ENCODE assay signal across 18 cellular contexts in genomic region chr5:84259221-84260045, GRCh38.
A peak's percentile ranks its signal among the peaks of the same experiment; 100 is the strongest.
DNase-seq lines count a peak whose midpoint lies in the region; ATAC-seq and TF ChIP-seq lines count a peak whose summit lies in the region.
"Had no signal": no experiment of that assay in that cellular context is flagged by ENCODE, and none has a peak within 500 bp of the region (broad histone marks: within the 10 kb centered on the region; RNA-seq: fewer than 3 reads in every experiment).

No MANE protein-coding gene starts in this region.

- DNase-seq in RPMI7951 (ENCODE audit: low read depth), result peak; percentile 65
- no peak for DNase-seq in left colon
- no peak for DNase-seq in NCI-H128 (lab: John Stamatoyannopoulos, UW; ENCODE audit: unreplicated experiment)
- DNase-seq: activated CD4-positive, alpha-beta T cell treated with anti-CD3 and anti-CD28 coated beads, Interleukin-2, amount 10 ng/mL, durations not matched to agents 24 days and 14 days; activated CD8-positive, alpha-beta memory T cell treated with anti-CD3 and anti-CD28 coated beads, Interleukin-2, amount 10 ng/mL, durations not matched to agents 7 days and 5 days; hypothalamus; NCI-H1048; NCI-H2029 treated with DMSO at 0.1 percent for 48 hours; psoas muscle; small intestine; stimulated activated CD4-positive, alpha-beta T cell treated with anti-CD3 and anti-CD28 coated beads, Interleukin-2, amount 100 ng/mL, for 24 hours; T-helper 17 cell had no signal

- no peak for TF ChIP-seq CTCF in gastroesophageal sphincter (IDR thresholded peaks at IDR 0.05)

- TF ChIP-seq POLR2A in gastroesophageal sphincter (IDR thresholded peaks at IDR 0.05), result no peak

- no peak for TF ChIP-seq EP300 in gastroesophageal sphincter (IDR thresholded peaks at IDR 0.05)

- no peaks in the 10 kb centered on the region for H3K36me3 ChIP-seq in gastroesophageal sphincter
- H3K36me3 ChIP-seq: ascending aorta had no signal

- ATAC-seq in GM18909 (IDR thresholded peaks at IDR 0.05; ENCODE audit: poor library complexity, unreplicated experiment) (peak; percentile 1), HG02981 (IDR thresholded peaks at IDR 0.05; ENCODE audit: unreplicated experiment) (peak; percentile 9), left colon (peak; percentile 72), HG02884 (IDR thresholded peaks at IDR 0.05; ENCODE audit: unreplicated experiment) (no peak), gastroesophageal sphincter (no peak)
- ATAC-seq: activated CD8-positive, alpha-beta memory T cell treated with anti-CD3 and anti-CD28 coated beads, Interleukin-2, amount 10 ng/mL, durations not matched to agents 7 days and 5 days; psoas muscle; stimulated activated effector memory CD8-positive, alpha-beta T cell treated with anti-CD3 and anti-CD28 coated beads, Interleukin-12 subunit alpha, Interleukin-12 subunit beta, amount 100 ng/mL, for 72 hours; T-helper 17 cell had no signal

- intact Hi-C loops in left colon (cut with DNase I, micrococcal nuclease), result no loop called here

- H3K27ac ChIP-seq in gastroesophageal sphincter, result no peak overlapping the region
- H3K27ac ChIP-seq: ascending aorta, psoas muscle had no signal

- no peaks in the 10 kb centered on the region for H3K27me3 ChIP-seq in gastroesophageal sphincter
- H3K27me3 ChIP-seq: ascending aorta had no signal

- 68 to 78% methylated on average over 4 to 5 of the region's 5 CpGs for WGBS in gastroesophageal sphincter (ENCODE audit: low coverage in 1 of 2), 2 donors

- H3K4me1 ChIP-seq in gastroesophageal sphincter, result no peaks in the 10 kb centered on the region
- H3K4me1 ChIP-seq: psoas muscle had no signal

- no peak overlapping the region for H3K4me3 ChIP-seq in gastroesophageal sphincter
- H3K4me3 ChIP-seq: ascending aorta, psoas muscle had no signal

- no peaks in the 10 kb centered on the region for H3K9me3 ChIP-seq in gastroesophageal sphincter
- H3K9me3 ChIP-seq: ascending aorta, psoas muscle had no signal

Comparison
In these comparisons a context has a peak if more than half of its experiments do, and no peak if none do; other contexts are left out.
1. ATAC-seq: peak in GM18909 (single experiment), HG02981 (single experiment) and left colon (single experiment); none in HG02884 (single experiment) and gastroesophageal sphincter (single experiment).